In the genomic region with DNA sequence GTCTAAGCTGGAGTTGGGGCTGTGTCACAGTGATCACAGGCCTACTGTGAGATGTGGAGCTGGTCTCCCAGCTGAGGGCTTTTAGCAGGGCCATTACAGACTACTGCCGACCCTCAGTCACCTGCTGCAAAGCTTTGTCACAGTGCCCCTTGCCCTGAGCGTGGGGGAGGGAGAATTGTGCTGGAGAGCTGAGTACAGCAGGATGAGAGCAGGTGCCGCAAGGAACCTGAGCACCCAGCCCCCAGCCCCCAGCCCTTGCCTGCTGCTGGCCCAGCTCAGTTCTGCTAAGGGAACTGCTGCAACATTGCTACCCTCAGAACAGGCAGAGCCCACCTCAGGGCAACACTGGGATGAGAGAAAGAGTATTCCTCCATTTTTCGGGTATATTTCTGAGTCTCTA, we compare ENCODE assay signal across 20 cellular contexts.
A peak's percentile ranks its signal among the peaks of the same experiment; 100 is the strongest.
DNase-seq lines count a peak whose midpoint lies in the region; ATAC-seq and TF ChIP-seq lines count a peak whose summit lies in the region.
"Had no signal": no experiment of that assay in that cellular context is flagged by ENCODE, and none has a peak within 500 bp of the region (broad histone marks: within the 10 kb centered on the region; RNA-seq: fewer than 3 reads in every experiment).

No MANE protein-coding gene starts in this region.

- TF ChIP-seq CTCF in CD8-positive, alpha-beta T cell (IDR thresholded peaks at IDR 0.05): no peak

- POLR2A ChIA-PET in CD8-positive, alpha-beta T cell (lab: Charles Lee): no interaction called here

- H3K9me3 Mint-ChIP-seq in CD8-positive, alpha-beta T cell: peaks cover 10% of the 10 kb centered on the region

- no peaks in the 10 kb centered on the region for H3K27me3 Mint-ChIP-seq in CD8-positive, alpha-beta T cell (ENCODE audit: low read depth)
- H3K27me3 Mint-ChIP-seq: CD4-positive, CD25-positive, alpha-beta regulatory T cell had no signal

- H3K36me3 Mint-ChIP-seq in CD8-positive, alpha-beta T cell: no peaks in the 10 kb centered on the region
- H3K36me3 Mint-ChIP-seq: CD14-positive monocyte; CD4-positive, alpha-beta memory T cell; CD4-positive, CD25-positive, alpha-beta regulatory T cell had no signal

- no peak overlapping the region for H3K4me3 Mint-ChIP-seq in CD8-positive, alpha-beta T cell
- H3K4me3 Mint-ChIP-seq: CD14-positive monocyte; CD4-positive, alpha-beta memory T cell; CD4-positive, CD25-positive, alpha-beta regulatory T cell had no signal

- no peak overlapping the region for H3K27ac ChIP-seq in CD8-positive, alpha-beta T cell (ENCODE audit: low read depth, low read length)
- H3K27ac ChIP-seq: BLaER1 had no signal

- peak overlapping the region; percentile 24 for H3K27ac Mint-ChIP-seq in CD8-positive, alpha-beta T cell
- H3K27ac Mint-ChIP-seq: CD14-positive monocyte; CD4-positive, alpha-beta memory T cell; CD4-positive, CD25-positive, alpha-beta regulatory T cell had no signal

- H3K4me3 ChIP-seq in CD8-positive, alpha-beta T cell (ENCODE audit: low read depth, low read length): no peak overlapping the region
- H3K4me3 ChIP-seq: BLaER1 had no signal

- no peak for ATAC-seq in CD8-positive, alpha-beta T cell

- no peaks in the 10 kb centered on the region for H3K27me3 ChIP-seq in CD8-positive, alpha-beta T cell (ENCODE audit: insufficient read depth, low read length)
- H3K27me3 ChIP-seq: BLaER1 had no signal

- no peaks in the 10 kb centered on the region for H3K4me1 Mint-ChIP-seq in CD8-positive, alpha-beta T cell (ENCODE audit: low read depth)
- H3K4me1 Mint-ChIP-seq: CD14-positive monocyte; CD4-positive, alpha-beta memory T cell; CD4-positive, CD25-positive, alpha-beta regulatory T cell had no signal

- H3K4me1 ChIP-seq in CD8-positive, alpha-beta T cell (ENCODE audit: insufficient read depth, low read length): no peaks in the 10 kb centered on the region
- H3K4me1 ChIP-seq: BE2C, Caco-2 had no signal

- no peaks in the 10 kb centered on the region for H3K36me3 ChIP-seq in CD8-positive, alpha-beta T cell (ENCODE audit: insufficient read depth, low read length)
- H3K36me3 ChIP-seq: BE2C, BLaER1 had no signal

- no peak for DNase-seq in CD8-positive, alpha-beta T cell
- DNase-seq in left kidney (ENCODE audit: low read depth, low spot score) (peak; percentile 75), posterior vena cava (ENCODE audit: low spot score) (peak; percentile 65), NCI-H510A treated with DMSO at 0.1 percent for 48 hours (lab: John Stamatoyannopoulos, UW) (no peak), D341Med (ENCODE audit: low spot score) (no peak)
- DNase-seq: 8988T; ACHN; BE2C; C1 segment of cervical spinal cord; Caco-2; Calu3; CD4-positive, alpha-beta memory T cell; CD4-positive, CD25-positive, alpha-beta regulatory T cell; DMS 273 treated with DMSO at 0.1 percent for 48 hours; DMS153; DMS53; DMS79; GF-D8 had no signal

- CTCF ChIA-PET in CD8-positive, alpha-beta T cell (lab: Charles Lee): interaction anchor here (0.7 kb wide), 1 partner anchor 15 kb away, joined by 3 read pairs; no protein-coding TSS in a partner anchor

- H3K9me3 ChIP-seq in CD8-positive, alpha-beta T cell (ENCODE audit: low read length): no peaks in the 10 kb centered on the region
- H3K9me3 ChIP-seq: BE2C had no signal

- intact Hi-C loops in CD8-positive, alpha-beta T cell (cut with DNase I, micrococcal nuclease): no loop called here
- intact Hi-C loops in posterior vena cava (cut with DNase I): no loop called here

Comparison
In these comparisons a context has a peak if more than half of its experiments do, and no peak if none do; other contexts are left out.
1. DNase-seq: peak in left kidney (single experiment) and posterior vena cava (single experiment); none in CD8-positive, alpha-beta T cell (0 of 7), NCI-H510A treated with DMSO at 0.1 percent for 48 hours (single experiment) and D341Med (single experiment).